In genomic region chr2:102437122-102437521, GRCh38 we compare ENCODE assay signal across 1 cellular context.
TF ChIP-seq lines count a peak whose summit lies in the region.

No MANE protein-coding gene starts in this region.

TF ChIP-seq in K562, 482 proteins besides CTCF, POLR2A, EP300 and RAD21:
- no peak for TF ChIP-seq PHB2 (IDR thresholded peaks at IDR 0.05; ENCODE audit: low read depth)
- TF ChIP-seq TCFL5 (CRISPR knock-in tag; conservative IDR thresholded peaks at IDR 0.05), result no peak
- TF ChIP-seq DLX4 (CRISPR knock-in tag; IDR thresholded peaks at IDR 0.05), result no peak
- TF ChIP-seq NR2C1 (IDR thresholded peaks at IDR 0.05), result no peak
- no peak for TF ChIP-seq NR2C1 (tag; IDR thresholded peaks at IDR 0.05)
- no peak for TF ChIP-seq ZNF551 (CRISPR knock-in tag; IDR thresholded peaks at IDR 0.05)
- TF ChIP-seq REST (CRISPR knock-in tag; IDR thresholded peaks at IDR 0.05; ENCODE audit: low read depth), result no peak
- TF ChIP-seq NKRF (IDR thresholded peaks at IDR 0.05; ENCODE audit: borderline replicate concordance), result no peak
- TF ChIP-seq HMGN3 (IDR thresholded peaks at IDR 0.05; ENCODE audit: borderline replicate concordance, extremely low read depth, insufficient read length, low read depth, low read length), result no peak
- no peak for TF ChIP-seq MAFF (IDR thresholded peaks at IDR 0.05; ENCODE audit: low read length)
- no peak for TF ChIP-seq ZNF280B (CRISPR knock-in tag; IDR thresholded peaks at IDR 0.05)
- TF ChIP-seq NCOR1 (IDR thresholded peaks at IDR 0.05), result no peak
- no peak for TF ChIP-seq MXI1 (IDR thresholded peaks at IDR 0.05; ENCODE audit: low read depth, low read length)
- no peak for TF ChIP-seq PCBP1 (IDR thresholded peaks at IDR 0.05; ENCODE audit: low read depth, low read length, poor library complexity, severe bottlenecking)
- no peak for TF ChIP-seq EZH2 (IDR thresholded peaks at IDR 0.05; ENCODE audit: borderline replicate concordance, low read depth, low read length)
- TF ChIP-seq ZNF274 (IDR thresholded peaks at IDR 0.05; ENCODE audit: borderline replicate concordance, low read depth, low read length), result no peak
- TF ChIP-seq HDAC6 (IDR thresholded peaks at IDR 0.05; ENCODE audit: low read depth, low read length), result no peak
- TF ChIP-seq STAG1 (CRISPR knock-in tag; IDR thresholded peaks at IDR 0.05; ENCODE audit: borderline replicate concordance), result no peak
- no peak for TF ChIP-seq RFX7 (CRISPR knock-in tag; IDR thresholded peaks at IDR 0.05)
TF ChIP-seq in K562: peak in this region for 0.
